27 cellular contexts compared by ENCODE assay signal in genomic region chrY:7007911-7008310, GRCh38.
A peak's percentile ranks its signal among the peaks of the same experiment; 100 is the strongest.
DNase-seq lines count a peak whose midpoint lies in the region; ATAC-seq, FAIRE-seq and TF ChIP-seq lines count a peak whose summit lies in the region.
"Had no signal": no experiment of that assay in that cellular context is flagged by ENCODE, and none has a peak within 500 bp of the region (broad histone marks: within the 10 kb centered on the region; RNA-seq: fewer than 3 reads in every experiment).

No MANE protein-coding gene starts in this region.

- H3K27me3 ChIP-seq in HepG2 (ENCODE audit: control insufficient read depth in 1 of 2, insufficient read depth in 2 of 2, low read length in 2 of 2) (no peaks in the 10 kb centered on the region), right lobe of liver (no peaks in the 10 kb centered on the region), RWPE2 (ENCODE audit: insufficient read depth, poor library complexity, severe bottlenecking) (no peaks in the 10 kb centered on the region), pancreas (no peaks in the 10 kb centered on the region)
- H3K27me3 ChIP-seq: BLaER1 had no signal

- in situ Hi-C loops in HepG2 (cut with HindIII; ENCODE audit: extremely low pct_ligation_motif_present, low pct_unique_long_range_greater_than_20kb) = no loop called here

- no peak overlapping the region for H3K4me3 ChIP-seq in HepG2 (replicated peaks in 1 of 3; ENCODE audit: insufficient read depth in 1 of 3, low read depth in 2 of 3, low read length in 3 of 3)
- no peak overlapping the region for H3K4me3 ChIP-seq in right lobe of liver
- no peak overlapping the region for H3K4me3 ChIP-seq in RWPE2 (ENCODE audit: severe bottlenecking)
- H3K4me3 ChIP-seq in epithelial cell of esophagus (ENCODE audit: low read length) = no peak overlapping the region
- no peak overlapping the region for H3K4me3 ChIP-seq in pancreas
- H3K4me3 ChIP-seq: BLaER1, GM12878, GM23338, HAP-1 had no signal

- no peak for TF ChIP-seq RAD21 in HepG2 (CRISPR knock-in tag; IDR thresholded peaks at IDR 0.05)

- H4K20me1 ChIP-seq in HepG2 (ENCODE audit: insufficient read depth, low read length) = no peaks in the 10 kb centered on the region
- H4K20me1 ChIP-seq: BLaER1 had no signal

- H3K27ac Mint-ChIP-seq in activated naive CD4-positive, alpha-beta T cell treated with anti-CD3 and anti-CD28 coated beads for 36 hours = no peak overlapping the region
- H3K27ac Mint-ChIP-seq: B cell; CD4-positive, CD25-positive, alpha-beta regulatory T cell; CD8-positive, alpha-beta T cell; HFFc6 had no signal

- H3K36me3 Mint-ChIP-seq in activated naive CD4-positive, alpha-beta T cell treated with anti-CD3 and anti-CD28 coated beads for 36 hours (ENCODE audit: low read depth) = no peaks in the 10 kb centered on the region
- H3K36me3 Mint-ChIP-seq: CD4-positive, CD25-positive, alpha-beta regulatory T cell; CD8-positive, alpha-beta T cell had no signal

- BruUV-seq in HepG2 (replicated peaks; lab: Mats Ljungman, UMichigan) = no TSS peak

- H3K27me3 Mint-ChIP-seq in activated naive CD4-positive, alpha-beta T cell treated with anti-CD3 and anti-CD28 coated beads for 36 hours (ENCODE audit: low read depth) = no peaks in the 10 kb centered on the region
- H3K27me3 Mint-ChIP-seq: B cell had no signal

- no peak overlapping the region for H3K9ac ChIP-seq in HepG2 (ENCODE audit: insufficient read depth, low read depth, low read length)
- H3K9ac ChIP-seq: BLaER1 had no signal

- H3K4me1 Mint-ChIP-seq in activated naive CD4-positive, alpha-beta T cell treated with anti-CD3 and anti-CD28 coated beads for 36 hours (ENCODE audit: low read depth) = no peaks in the 10 kb centered on the region
- H3K4me1 Mint-ChIP-seq: B cell; CD4-positive, CD25-positive, alpha-beta regulatory T cell had no signal

- H3K4me3 Mint-ChIP-seq in activated naive CD4-positive, alpha-beta T cell treated with anti-CD3 and anti-CD28 coated beads for 36 hours = no peak overlapping the region
- H3K4me3 Mint-ChIP-seq: B cell; CD4-positive, CD25-positive, alpha-beta regulatory T cell; CD8-positive, alpha-beta T cell; HFFc6 had no signal

- TF ChIP-seq EP300 in HepG2 (IDR thresholded peaks at IDR 0.05; ENCODE audit: low read depth in 2 of 2, low read length in 2 of 2) (no peak), HepG2 (CRISPR knock-in tag; IDR thresholded peaks at IDR 0.05; ENCODE audit: borderline replicate concordance) (no peak)

- intact Hi-C loops in HepG2 (cut with micrococcal nuclease; ENCODE audit: unreplicated experiment) = loop anchor here (5.0 kb wide), 1 partner anchor 34 kb away; no protein-coding TSS in a partner anchor
- intact Hi-C loops in right lobe of liver (cut with DNase I) = no loop called here
- intact Hi-C loops in pancreas (cut with DNase I) = no loop called here
- intact Hi-C loops in activated naive CD4-positive, alpha-beta T cell treated with anti-CD3 and anti-CD28 coated beads for 36 hours (cut with micrococcal nuclease) = no loop called here

- FAIRE-seq in HepG2 (lab: Jason Lieb, UNC) (peak; percentile 76), pancreas (lab: Jason Lieb, UNC) (no peak)
- FAIRE-seq: A204.1, D721Med, GM12878, GM19239, H54 had no signal

- H3K4me1 ChIP-seq in HepG2 (ENCODE audit: insufficient read depth, low read length) = peaks cover 27% of the 10 kb centered on the region
- H3K4me1 ChIP-seq in right lobe of liver = no peaks in the 10 kb centered on the region
- no peaks in the 10 kb centered on the region for H3K4me1 ChIP-seq in RWPE2 (ENCODE audit: insufficient read depth, poor library complexity, severe bottlenecking)
- no peaks in the 10 kb centered on the region for H3K4me1 ChIP-seq in pancreas
- H3K4me1 ChIP-seq: BLaER1, Caco-2, HAP-1 had no signal

- H3K36me3 ChIP-seq in HepG2 (replicated peaks in 1 of 2; ENCODE audit: control insufficient read depth in 1 of 2, insufficient read depth in 2 of 2, low read length in 2 of 2) = no peaks in the 10 kb centered on the region
- H3K36me3 ChIP-seq in right lobe of liver = no peaks in the 10 kb centered on the region
- no peaks in the 10 kb centered on the region for H3K36me3 ChIP-seq in RWPE2 (ENCODE audit: low read depth)
- no peaks in the 10 kb centered on the region for H3K36me3 ChIP-seq in pancreas
- H3K36me3 ChIP-seq: BLaER1, HAP-1 had no signal

- TF ChIP-seq POLR2A in HepG2 (IDR thresholded peaks at IDR 0.05; ENCODE audit: insufficient read depth in 1 of 2, low read depth in 2 of 2, low read length in 2 of 2) (no peak), right lobe of liver (IDR thresholded peaks at IDR 0.05) (no peak)

- TF ChIP-seq CTCF in HepG2 (CRISPR knock-in tag; IDR thresholded peaks at IDR 0.05) = no peak
- TF ChIP-seq CTCF in right lobe of liver (IDR thresholded peaks at IDR 0.05) = no peak
- TF ChIP-seq CTCF in RWPE2 (IDR thresholded peaks at IDR 0.05; ENCODE audit: poor library complexity, severe bottlenecking) = no peak
- TF ChIP-seq CTCF in epithelial cell of esophagus (IDR thresholded peaks at IDR 0.05; ENCODE audit: insufficient read depth, low read depth, low read length, missing control alignments) = no peak
- TF ChIP-seq CTCF in pancreas (IDR thresholded peaks at IDR 0.05) = no peak

- ATAC-seq in HepG2 (no peak), right lobe of liver (no peak), RWPE2 (ENCODE audit: low read depth) (peak; percentile 71), pancreas (no peak)
- ATAC-seq: CD8-positive, alpha-beta T cell; GM12878; GM23338 had no signal

- no peak overlapping the region for H2AFZ ChIP-seq in HepG2 (ENCODE audit: low read length)
- H2AFZ ChIP-seq: GM23338 had no signal

- H3K4me2 ChIP-seq in HepG2 (ENCODE audit: low read depth, low read length) = no peak overlapping the region
- H3K4me2 ChIP-seq: BLaER1, GM23338 had no signal

- 100% methylated on average over 1 of the region's 1 CpG for WGBS in HepG2 (ENCODE audit: low lambda C conversion rate)
- no CpG with 5 or more reads among the region's 1 CpG for WGBS in right lobe of liver (ENCODE audit: insufficient coverage, low coverage, low lambda C conversion rate, missing lambda C conversion rate)
- WGBS in pancreas, 2 donors = 98% methylated on average over 1 of the region's 1 CpG; no CpG with 5 or more reads in 1 of the 2 donors

- H3K27ac ChIP-seq in HepG2 (ENCODE audit: extremely low read length, insufficient read depth, low read length) = no peak overlapping the region
- H3K27ac ChIP-seq in right lobe of liver = no peak overlapping the region
- H3K27ac ChIP-seq in RWPE2 (ENCODE audit: poor library complexity, severe bottlenecking) = no peak overlapping the region
- H3K27ac ChIP-seq in pancreas = no peak overlapping the region
- H3K27ac ChIP-seq: 22Rv1, BLaER1, C4-2B had no signal

- CTCF ChIA-PET in HepG2 (lab: Yijun Ruan, JAX; ENCODE audit: low intra/inter-chr PET ratio, low total read pairs) = no interaction called here
- CTCF ChIA-PET in activated naive CD4-positive, alpha-beta T cell treated with anti-CD3 and anti-CD28 coated beads for 36 hours (lab: Charles Lee) = no interaction called here

- no peaks in the 10 kb centered on the region for H3K79me2 ChIP-seq in HepG2 (ENCODE audit: insufficient read depth, low read length)

- no peaks in the 10 kb centered on the region for H3K9me3 ChIP-seq in HepG2 (ENCODE audit: low read length)
- no peaks in the 10 kb centered on the region for H3K9me3 ChIP-seq in right lobe of liver
- H3K9me3 ChIP-seq in RWPE2 (ENCODE audit: severe bottlenecking) = no peaks in the 10 kb centered on the region
- no peaks in the 10 kb centered on the region for H3K9me3 ChIP-seq in pancreas
- H3K9me3 ChIP-seq: BLaER1, Caco-2, HAP-1 had no signal

- POLR2A ChIA-PET in HepG2 (lab: Yijun Ruan, JAX) = no interaction called here

- no peaks in the 10 kb centered on the region for H3K9me3 Mint-ChIP-seq in activated naive CD4-positive, alpha-beta T cell treated with anti-CD3 and anti-CD28 coated beads for 36 hours
- H3K9me3 Mint-ChIP-seq: CD4-positive, CD25-positive, alpha-beta regulatory T cell; CD8-positive, alpha-beta T cell; GM23338; HFFc6 had no signal

- peak; percentile 4 for DNase-seq in HepG2 (ENCODE audit: low spot score)
- no peak for DNase-seq in right lobe of liver
- DNase-seq in RWPE2 (ENCODE audit: low spot score) = no peak
- peak; percentile 54 for DNase-seq in epithelial cell of esophagus (ENCODE audit: low read depth)
- peak; percentile 74 for DNase-seq in renal cortical epithelial cell (ENCODE audit: low read depth)
- no peak for DNase-seq in RKO (ENCODE audit: low spot score)
- DNase-seq in pancreas = no peak
- no peak for DNase-seq in activated naive CD4-positive, alpha-beta T cell treated with anti-CD3 and anti-CD28 coated beads for 36 hours
- DNase-seq: Caco-2; CD4-positive, CD25-positive, alpha-beta regulatory T cell; CD8-positive, alpha-beta T cell; DMS 273 treated with DMSO at 0.1 percent for 48 hours; DMS79; EL; GDM1; HFFc6 had no signal

TF ChIP-seq in HepG2, 621 proteins besides CTCF, POLR2A, EP300 and RAD21:
- TF ChIP-seq FOSL2 (CRISPR knock-in tag; IDR thresholded peaks at IDR 0.05) = peak; percentile 35; the same call in 1 of the 2 replicates
- TF ChIP-seq ZBTB39 (CRISPR knock-in tag; IDR thresholded peaks at IDR 0.05) = no peak

Comparison
In these comparisons a context has a peak if more than half of its experiments do, and no peak if none do; other contexts are left out.
1. DNase-seq: peak in HepG2 (single experiment), epithelial cell of esophagus (single experiment) and renal cortical epithelial cell (single experiment); none in right lobe of liver (0 of 3), RWPE2 (single experiment), RKO (single experiment), pancreas (0 of 6) and activated naive CD4-positive, alpha-beta T cell treated with anti-CD3 and anti-CD28 coated beads for 36 hours (single experiment).